Comparison of ENCODE assay signal across 8 cellular contexts in genomic region chr4:705278-706082, GRCh38. TPM values are rescaled to one million over a fixed set of nuclear protein-coding genes. Genes with fewer than 3 reads are reported as not detected.
A peak's percentile ranks its signal among the peaks of the same experiment; 100 is the strongest.
DNase-seq lines count a peak whose midpoint lies in the region; ATAC-seq and TF ChIP-seq lines count a peak whose summit lies in the region.

PCGF3 (plus strand) TSS chr4:705832; CDS start chr4:733681, 27,849 bp downstream.

- H3K4me3 ChIP-seq in BE2C (ENCODE audit: low read depth, low read length): peak within 1 kb of the TSS; percentile 87
- peak within 1 kb of the TSS; percentile 69 for H3K4me3 ChIP-seq in choroid plexus epithelial cell (ENCODE audit: low read depth, low read length)

- H3K36me3 ChIP-seq in BE2C: peaks cover 5% of the 10 kb centered on the region; the same call in 1 of the 2 replicates

- H3K4me1 ChIP-seq in BE2C: no peaks in the 10 kb centered on the region

- no peaks in the 10 kb centered on the region for H3K9me3 ChIP-seq in BE2C

- ATAC-seq in GM19324 (IDR thresholded peaks at IDR 0.05; ENCODE audit: low FRiP score, unreplicated experiment) (peak; percentile 90), HG03460 (IDR thresholded peaks at IDR 0.05; ENCODE audit: unreplicated experiment) (peak; percentile 88)

- H3K27ac ChIP-seq in layer of hippocampus (ENCODE audit: low read depth, low read length): peak within 1 kb of the TSS; percentile 46

- no peak for TF ChIP-seq CTCF in BE2C (IDR thresholded peaks at IDR 0.05; ENCODE audit: low read depth, low read length)
- TF ChIP-seq CTCF in choroid plexus epithelial cell (conservative IDR thresholded peaks at IDR 0.05; ENCODE audit: low read depth, low read length): no peak

- H3K27me3 ChIP-seq in BE2C: no peaks in the 10 kb centered on the region
- H3K27me3 ChIP-seq in layer of hippocampus (ENCODE audit: control insufficient read depth, insufficient read depth, low read length): no peaks in the 10 kb centered on the region

- DNase-seq in BE2C (peak; percentile 99), NCI-H524 treated with DMSO at 0.1 percent for 48 hours (lab: John Stamatoyannopoulos, UW) (peak; percentile 44), choroid plexus epithelial cell (ENCODE audit: low read depth) (peak; percentile 98)
- peak; percentile 96 for DNase-seq in activated CD4-positive, alpha-beta T cell treated with anti-CD3 and anti-CD28 coated beads for 4 hours
- DNase-seq in stimulated activated CD4-positive, alpha-beta T cell treated with anti-CD3 and anti-CD28 coated beads, Interleukin-1b, Interleukin-23, amount 100 ng/mL, for 24 hours (ENCODE audit: low read depth in 4 of 4, low spot score in 1 of 4): peak; percentile 95 to 98 (median 96)

RNA-seq across cellular contexts. Expression of gene PCGF3, which starts in this region (rescaled TPM):
- polyA plus RNA-seq in BE2C (2012; ENCODE audit: insufficient read depth, insufficient read length, low read depth): 45.4 TPM

Comparison
In these comparisons a context has a peak if more than half of its experiments do, and no peak if none do; other contexts are left out.
1. Peak in every context shown above with its lines: DNase-seq, ATAC-seq, H3K4me3 ChIP-seq and H3K27ac ChIP-seq.
2. DNase-seq: peak in every context shown above with its lines; median percentile 99 in BE2C; 98 in choroid plexus epithelial cell; 96 in stimulated activated CD4-positive, alpha-beta T cell treated with anti-CD3 and anti-CD28 coated beads, Interleukin-1b, Interleukin-23, amount 100 ng/mL, for 24 hours; 96 in activated CD4-positive, alpha-beta T cell treated with anti-CD3 and anti-CD28 coated beads for 4 hours; 44 in NCI-H524 treated with DMSO at 0.1 percent for 48 hours.